ENCODE assay signal across 1 cellular context in genomic region chr4:184427687-184428086, GRCh38.
TF ChIP-seq lines count a peak whose summit lies in the region.

No MANE protein-coding gene starts in this region.

TF ChIP-seq in SK-N-SH, 30 proteins besides CTCF, POLR2A, EP300 and RAD21 (continued from another document):
- TF ChIP-seq USF2 (IDR thresholded peaks at IDR 0.05; ENCODE audit: borderline replicate concordance, low read depth, low read length) (no peak), RXRA (IDR thresholded peaks at IDR 0.05; ENCODE audit: borderline replicate concordance, low read depth) (no peak), MXI1 (IDR thresholded peaks at IDR 0.05; ENCODE audit: low read depth, low read length) (no peak), YY1 (IDR thresholded peaks at IDR 0.05; ENCODE audit: low read depth) (no peak), REST (IDR thresholded peaks at IDR 0.05; ENCODE audit: low read depth, low read length) (no peak), NRF1 (IDR thresholded peaks at IDR 0.05; ENCODE audit: low read depth, low read length) (no peak), MAX (IDR thresholded peaks at IDR 0.05; ENCODE audit: low read depth) (no peak)
